Comparison of ENCODE assay signal across 10 cellular contexts in the genomic region with DNA sequence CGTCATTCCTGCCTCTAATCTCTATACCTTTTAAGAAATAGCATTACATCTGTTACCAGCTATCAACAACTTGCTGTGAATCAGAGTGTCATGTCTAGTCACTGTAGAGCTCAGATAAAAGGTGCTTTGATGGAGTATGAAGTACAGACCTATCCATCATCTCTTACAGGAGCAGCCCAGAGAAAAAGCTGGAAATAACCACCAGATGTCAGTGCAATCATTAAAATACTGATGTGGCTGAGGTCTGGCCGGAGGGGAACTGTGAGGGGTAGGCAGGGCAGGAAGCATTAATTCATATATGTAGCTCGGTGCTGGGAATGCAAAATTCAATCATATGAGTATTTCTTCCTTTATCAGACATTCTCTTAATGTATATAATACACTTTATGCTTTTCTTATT.
DNase-seq lines count a peak whose midpoint lies in the region; ATAC-seq and TF ChIP-seq lines count a peak whose summit lies in the region.
"Had no signal": no experiment of that assay in that cellular context is flagged by ENCODE, and none has a peak within 500 bp of the region (broad histone marks: within the 10 kb centered on the region; RNA-seq: fewer than 3 reads in every experiment).

No MANE protein-coding gene starts in this region.

- no peaks in the 10 kb centered on the region for H3K36me3 ChIP-seq in RWPE2 (ENCODE audit: low read depth)
- H3K36me3 ChIP-seq: prostate gland had no signal

- H3K9me3 ChIP-seq in RWPE2 (ENCODE audit: severe bottlenecking), result no peaks in the 10 kb centered on the region
- H3K9me3 ChIP-seq: prostate gland had no signal

- no peak overlapping the region for H3K27ac Mint-ChIP-seq in immature natural killer cell

- TF ChIP-seq CTCF in 22Rv1 (IDR thresholded peaks at IDR 0.05) (peak; percentile 15; the same call in 1 of the 2 replicates), GM12874 (IDR thresholded peaks at IDR 0.05; ENCODE audit: insufficient read depth, low read depth, low read length) (0 out of 2 replicates have a peak, but pooled peaks have one; percentile 11), RWPE2 (IDR thresholded peaks at IDR 0.05; ENCODE audit: poor library complexity, severe bottlenecking) (peak; percentile 17)

- no peak overlapping the region for H3K27ac ChIP-seq in 22Rv1
- H3K27ac ChIP-seq in RWPE2 (ENCODE audit: poor library complexity, severe bottlenecking), result no peak overlapping the region
- H3K27ac ChIP-seq: prostate gland had no signal

- H3K36me3 Mint-ChIP-seq in immature natural killer cell, result no peaks in the 10 kb centered on the region

- no peaks in the 10 kb centered on the region for H3K27me3 ChIP-seq in RWPE2 (ENCODE audit: insufficient read depth, poor library complexity, severe bottlenecking)

- H3K9me3 Mint-ChIP-seq in immature natural killer cell, result no peaks in the 10 kb centered on the region

- H3K27me3 Mint-ChIP-seq in immature natural killer cell (ENCODE audit: low read depth in 3 of 3), result peaks cover 0 to 5% (median 2%) of the 10 kb centered on the region in 3 donors

- H3K4me1 Mint-ChIP-seq in immature natural killer cell, result no peaks in the 10 kb centered on the region

- no peak overlapping the region for H3K4me3 ChIP-seq in RWPE2 (ENCODE audit: severe bottlenecking)
- H3K4me3 ChIP-seq: prostate gland had no signal

- no peak for ATAC-seq in RWPE2 (ENCODE audit: low read depth)

- H3K4me1 ChIP-seq in RWPE2 (ENCODE audit: insufficient read depth, poor library complexity, severe bottlenecking), result no peaks in the 10 kb centered on the region
- H3K4me1 ChIP-seq: prostate gland had no signal

- H3K4me3 Mint-ChIP-seq in immature natural killer cell, result no peak overlapping the region

- DNase-seq in RWPE2 (ENCODE audit: low spot score), result no peak
- peak; percentile 5 to 43 (median 32) for DNase-seq in immature natural killer cell
- DNase-seq in AG08396 (ENCODE audit: low spot score), result no peak
- DNase-seq in HPDE6-E6E7 (ENCODE audit: extremely low spot score), result no peak
- DNase-seq in activated CD4-positive, CD25-positive, alpha-beta regulatory T cell (lab: John Stamatoyannopoulos, UW), result no peak
- no peak for DNase-seq in glomerular visceral epithelial cell (ENCODE audit: extremely low spot score)
- DNase-seq: NCI-H187 treated with DMSO at 0.1 percent for 48 hours had no signal

Comparison
In these comparisons a context has a peak if more than half of its experiments do, and no peak if none do; other contexts are left out.
1. DNase-seq: peak in immature natural killer cell (3 of 3); none in RWPE2 (single experiment), AG08396 (single experiment), HPDE6-E6E7 (single experiment), activated CD4-positive, CD25-positive, alpha-beta regulatory T cell (0 of 4) and glomerular visceral epithelial cell (single experiment).
2. Peak in every context shown above with its lines, with median percentiles within 50 percentile points of each other: CTCF ChIP-seq.